1 cellular context compared by ENCODE assay signal in the genomic region with DNA sequence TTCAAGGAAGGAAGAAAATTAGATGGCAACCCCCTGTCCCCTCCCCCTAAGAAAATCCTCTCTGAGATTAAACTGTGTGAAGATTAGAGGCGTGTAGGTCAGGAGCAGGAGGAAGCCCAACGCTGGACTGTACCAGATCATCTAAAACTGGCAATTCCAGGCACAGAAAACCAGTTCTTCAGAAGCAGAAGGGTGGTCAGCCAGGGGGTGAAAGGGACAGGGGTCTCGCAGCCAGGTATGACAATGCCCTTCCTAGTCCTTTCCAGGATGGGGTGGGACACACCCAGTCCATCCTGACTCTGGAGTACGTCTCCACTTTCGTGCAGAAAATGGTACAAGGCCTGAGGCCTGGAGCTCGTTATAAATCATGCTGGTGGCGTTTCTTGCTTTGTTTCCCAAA.
A peak's percentile ranks its signal among the peaks of the same experiment; 100 is the strongest.
TF ChIP-seq lines count a peak whose summit lies in the region.

No MANE protein-coding gene starts in this region.

TF ChIP-seq in GM12878, 131 proteins besides CTCF, POLR2A, EP300 and RAD21:
- TF ChIP-seq ZNF217 (IDR thresholded peaks at IDR 0.05) (no peak), ZNF592 (IDR thresholded peaks at IDR 0.05) (no peak), ZBED1 (IDR thresholded peaks at IDR 0.05; ENCODE audit: borderline replicate concordance) (no peak), HDAC6 (IDR thresholded peaks at IDR 0.05; ENCODE audit: unreplicated experiment) (no peak), YY1 (IDR thresholded peaks at IDR 0.05; ENCODE audit: low read depth, low read length) (no peak), KLF5 (IDR thresholded peaks at IDR 0.05; ENCODE audit: partially characterized antibody) (no peak), CBX3 (IDR thresholded peaks at IDR 0.05; ENCODE audit: borderline replicate concordance, low read depth) (no peak), SMARCA5 (IDR thresholded peaks at IDR 0.05) (0 out of 2 replicates have a peak, but pooled peaks have one; percentile 23), GATAD2B (conservative IDR thresholded peaks at IDR 0.05; ENCODE audit: low read depth) (no peak), TBL1XR1 (IDR thresholded peaks at IDR 0.05; ENCODE audit: low read depth, low read length) (no peak), FOXM1 (IDR thresholded peaks at IDR 0.05; ENCODE audit: low read depth, low read length) (no peak), NBN (IDR thresholded peaks at IDR 0.05) (no peak), SUZ12 (IDR thresholded peaks at IDR 0.05; ENCODE audit: unreplicated experiment) (no peak), RUNX3 (IDR thresholded peaks at IDR 0.05; ENCODE audit: low read length) (no peak), NRF1 (conservative IDR thresholded peaks at IDR 0.05; ENCODE audit: low read depth, low read length) (no peak), POU2F2 (IDR thresholded peaks at IDR 0.05; ENCODE audit: borderline replicate concordance, low read depth, low read length) (no peak), ZSCAN29 (IDR thresholded peaks at IDR 0.05) (no peak), MXI1 (IDR thresholded peaks at IDR 0.05; ENCODE audit: low read depth, low read length) (0 out of 2 replicates have a peak, but pooled peaks have one; percentile 34), PML (IDR thresholded peaks at IDR 0.05; ENCODE audit: low read length) (no peak), CEBPB (IDR thresholded peaks at IDR 0.05; ENCODE audit: borderline replicate concordance in 1 of 2, low read depth in 2 of 2, low read length in 2 of 2) (no peak), POLR2AphosphoS5 (IDR thresholded peaks at IDR 0.05; ENCODE audit: low read length) (0 out of 2 replicates have a peak, but pooled peaks have one; percentile 37), BACH1 (IDR thresholded peaks at IDR 0.05; ENCODE audit: borderline replicate concordance) (peak; percentile 76), CHD4 (IDR thresholded peaks at IDR 0.05) (no peak), IRF4 (IDR thresholded peaks at IDR 0.05; ENCODE audit: low read depth, low read length) (no peak), ASH2L (IDR thresholded peaks at IDR 0.05; ENCODE audit: borderline replicate concordance, low read depth) (no peak), PAX5 (IDR thresholded peaks at IDR 0.05; ENCODE audit: borderline replicate concordance, low read depth, low read length) (no peak), MYB (IDR thresholded peaks at IDR 0.05; ENCODE audit: borderline replicate concordance, low read depth, low read length) (0 out of 2 replicates have a peak, but pooled peaks have one; percentile 9), ZNF24 (IDR thresholded peaks at IDR 0.05) (no peak), ZNF687 (IDR thresholded peaks at IDR 0.05) (no peak; the same call in 1 of the 2 replicates), LARP7 (IDR thresholded peaks at IDR 0.05) (peak; percentile 47; the same call in 1 of the 2 replicates), ZNF274 (IDR thresholded peaks at IDR 0.05; ENCODE audit: insufficient read depth, insufficient read length) (no peak), IKZF2 (IDR thresholded peaks at IDR 0.05) (no peak), USF1 (IDR thresholded peaks at IDR 0.05; ENCODE audit: borderline replicate concordance, extremely low read length, insufficient read depth, low read depth, low read length) (no peak), IRF5 (IDR thresholded peaks at IDR 0.05; ENCODE audit: borderline replicate concordance) (no peak), CHD2 (IDR thresholded peaks at IDR 0.05; ENCODE audit: borderline replicate concordance, low read depth, low read length) (peak; percentile 12; the same call in 1 of the 2 replicates), CHD1 (IDR thresholded peaks at IDR 0.05; ENCODE audit: low read depth, low read length) (no peak; the same call in 1 of the 2 replicates), PAX8 (IDR thresholded peaks at IDR 0.05) (no peak)
- TF ChIP-seq, protein P1, sequence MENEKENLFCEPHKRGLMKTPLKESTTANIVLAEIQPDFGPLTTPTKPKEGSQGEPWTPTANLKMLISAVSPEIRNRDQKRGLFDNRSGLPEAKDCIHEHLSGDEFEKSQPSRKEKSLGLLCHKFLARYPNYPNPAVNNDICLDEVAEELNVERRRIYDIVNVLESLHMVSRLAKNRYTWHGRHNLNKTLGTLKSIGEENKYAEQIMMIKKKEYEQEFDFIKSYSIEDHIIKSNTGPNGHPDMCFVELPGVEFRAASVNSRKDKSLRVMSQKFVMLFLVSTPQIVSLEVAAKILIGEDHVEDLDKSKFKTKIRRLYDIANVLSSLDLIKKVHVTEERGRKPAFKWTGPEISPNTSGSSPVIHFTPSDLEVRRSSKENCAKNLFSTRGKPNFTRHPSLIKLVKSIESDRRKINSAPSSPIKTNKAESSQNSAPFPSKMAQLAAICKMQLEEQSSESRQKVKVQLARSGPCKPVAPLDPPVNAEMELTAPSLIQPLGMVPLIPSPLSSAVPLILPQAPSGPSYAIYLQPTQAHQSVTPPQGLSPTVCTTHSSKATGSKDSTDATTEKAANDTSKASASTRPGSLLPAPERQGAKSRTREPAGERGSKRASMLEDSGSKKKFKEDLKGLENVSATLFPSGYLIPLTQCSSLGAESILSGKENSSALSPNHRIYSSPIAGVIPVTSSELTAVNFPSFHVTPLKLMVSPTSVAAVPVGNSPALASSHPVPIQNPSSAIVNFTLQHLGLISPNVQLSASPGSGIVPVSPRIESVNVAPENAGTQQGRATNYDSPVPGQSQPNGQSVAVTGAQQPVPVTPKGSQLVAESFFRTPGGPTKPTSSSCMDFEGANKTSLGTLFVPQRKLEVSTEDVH (IDR thresholded peaks at IDR 0.05; ENCODE audit: low read depth, partially characterized antibody), result peak; percentile 21
- TF ChIP-seq, protein P2, sequence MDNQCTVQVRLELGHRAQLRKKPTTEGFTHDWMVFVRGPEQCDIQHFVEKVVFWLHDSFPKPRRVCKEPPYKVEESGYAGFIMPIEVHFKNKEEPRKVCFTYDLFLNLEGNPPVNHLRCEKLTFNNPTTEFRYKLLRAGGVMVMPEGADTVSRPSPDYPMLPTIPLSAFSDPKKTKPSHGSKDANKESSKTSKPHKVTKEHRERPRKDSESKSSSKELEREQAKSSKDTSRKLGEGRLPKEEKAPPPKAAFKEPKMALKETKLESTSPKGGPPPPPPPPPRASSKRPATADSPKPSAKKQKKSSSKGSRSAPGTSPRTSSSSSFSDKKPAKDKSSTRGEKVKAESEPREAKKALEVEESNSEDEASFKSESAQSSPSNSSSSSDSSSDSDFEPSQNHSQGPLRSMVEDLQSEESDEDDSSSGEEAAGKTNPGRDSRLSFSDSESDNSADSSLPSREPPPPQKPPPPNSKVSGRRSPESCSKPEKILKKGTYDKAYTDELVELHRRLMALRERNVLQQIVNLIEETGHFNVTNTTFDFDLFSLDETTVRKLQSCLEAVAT (IDR thresholded peaks at IDR 0.05), result peak; percentile 12
TF ChIP-seq in GM12878: peak in this region for 9.
